In genomic region chr9:69170231-69170630, GRCh38 we compare ENCODE assay signal across 12 cellular contexts.
"Had no signal": no experiment of that assay in that cellular context is flagged by ENCODE, and none has a peak within 500 bp of the region (broad histone marks: within the 10 kb centered on the region; RNA-seq: fewer than 3 reads in every experiment).

No MANE protein-coding gene starts in this region.

- H3K27ac ChIP-seq: prostate gland, right lobe of liver, stomach, testis had no signal

- H3K27me3 ChIP-seq: dorsolateral prefrontal cortex, right lobe of liver, testis had no signal

- H3K9me3 ChIP-seq: prostate gland, right lobe of liver, stomach, testis had no signal

- H3K4me1 ChIP-seq: prostate gland, testis had no signal

- DNase-seq: activated CD4-positive, CD25-positive, alpha-beta regulatory T cell treated with anti-CD3 and anti-CD28 coated beads, Interleukin-2, amount 50 U/mL, for 72 hours; activated naive CD4-positive, alpha-beta T cell; aorta; dorsolateral prefrontal cortex; endodermal cell; kidney glomerular epithelial cell; right lobe of liver; stimulated activated CD4-positive, alpha-beta T cell treated with anti-CD3 and anti-CD28 coated beads, Interleukin-1b, Interleukin-23, amount 100 ng/mL, for 48 hours; stomach; SW 1271; testis had no signal

- H3K4me3 ChIP-seq: dorsolateral prefrontal cortex, prostate gland, right lobe of liver, stomach, testis had no signal

- H3K36me3 ChIP-seq: prostate gland, right lobe of liver had no signal
